ENCODE assay signal across 17 cellular contexts in the genomic region with DNA sequence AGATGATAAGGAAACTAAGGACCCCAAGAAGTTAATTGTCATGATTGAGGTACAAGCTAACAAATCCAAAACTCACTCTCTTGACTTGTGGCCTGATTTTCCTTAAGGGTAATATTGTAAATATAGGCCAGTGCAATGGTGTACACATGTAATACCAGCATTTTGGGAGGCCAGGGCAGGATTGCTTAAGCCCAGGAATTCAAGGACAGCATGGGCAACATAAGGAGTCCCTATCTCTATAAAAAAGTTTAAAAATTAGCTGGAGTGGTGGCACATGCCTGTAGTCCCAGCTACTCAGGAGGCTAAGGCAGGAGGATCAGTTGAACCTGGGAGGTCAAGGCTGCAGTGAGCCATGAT. TPM values are rescaled to one million over a fixed set of nuclear protein-coding genes. Genes with fewer than 3 reads are reported as not detected.
A peak's percentile ranks its signal among the peaks of the same experiment; 100 is the strongest.
DNase-seq lines count a peak whose midpoint lies in the region; ATAC-seq, FAIRE-seq and TF ChIP-seq lines count a peak whose summit lies in the region.
"Had no signal": no experiment of that assay in that cellular context is flagged by ENCODE, and none has a peak within 500 bp of the region (broad histone marks: within the 10 kb centered on the region; RNA-seq: fewer than 3 reads in every experiment).

No MANE protein-coding gene starts in this region.

- H3K36me3 ChIP-seq in KMS-11 (ENCODE audit: insufficient read depth) (peaks cover 5% of the 10 kb centered on the region; the same call in 1 of the 2 replicates), astrocyte (ENCODE audit: insufficient read depth, low read length) (peaks cover 55% of the 10 kb centered on the region)

- peak overlapping the region; percentile 48 for H3K27ac Mint-ChIP-seq in activated CD4-positive, alpha-beta T cell treated with anti-CD3 and anti-CD28 coated beads for 36 hours
- H3K27ac Mint-ChIP-seq in astrocyte (ENCODE audit: unreplicated experiment) (peak overlapping the region; percentile 22), natural killer cell (peak overlapping the region; percentile 17 to 56)
- H3K27ac Mint-ChIP-seq: progenitor cell of endocrine pancreas had no signal

- peaks cover 36% of the 10 kb centered on the region for H3K4me1 ChIP-seq in KMS-11 (ENCODE audit: low read depth, poor library complexity, severe bottlenecking)
- H3K4me1 ChIP-seq in astrocyte (ENCODE audit: insufficient read depth, low read length) = peaks cover 20% of the 10 kb centered on the region

- no peak for FAIRE-seq in astrocyte (lab: Jason Lieb, UNC)
- FAIRE-seq: GM12891 had no signal

- no peak for ATAC-seq in activated CD4-positive, alpha-beta T cell treated with anti-CD3 and anti-CD28 coated beads for 36 hours
- ATAC-seq in natural killer cell (no peak), HG02678 (IDR thresholded peaks at IDR 0.05; ENCODE audit: unreplicated experiment) (no peak), esophagus mucosa (no peak)
- ATAC-seq: left colon had no signal

- no peak for DNase-seq in activated CD4-positive, alpha-beta T cell treated with anti-CD3 and anti-CD28 coated beads for 36 hours
- DNase-seq in activated CD4-positive, alpha-beta T cell treated with anti-CD3 and anti-CD28 coated beads, Interleukin-2, amount 50 U/mL, for 48 hours = no peak
- DNase-seq in astrocyte (ENCODE audit: low read depth) (no peak), natural killer cell (no peak), NCI-H187 (lab: John Stamatoyannopoulos, UW) (no peak)
- DNase-seq: esophagus squamous epithelium; left colon; NCI-H1694; SK-N-SH; stimulated activated CD4-positive, alpha-beta T cell treated with anti-CD3 and anti-CD28 coated beads, Interleukin-12 subunit alpha, Interleukin-12 subunit beta, amount 100 ng/mL, for 4 hours; substantia nigra had no signal

- intact Hi-C loops in activated CD4-positive, alpha-beta T cell treated with anti-CD3 and anti-CD28 coated beads for 36 hours (cut with DNase I, micrococcal nuclease) = no loop called here
- intact Hi-C loops in natural killer cell (cut with micrococcal nuclease) = no loop called here

- peaks cover 76% of the 10 kb centered on the region for H3K36me3 Mint-ChIP-seq in activated CD4-positive, alpha-beta T cell treated with anti-CD3 and anti-CD28 coated beads for 36 hours (ENCODE audit: low read depth)
- H3K36me3 Mint-ChIP-seq in astrocyte (ENCODE audit: low read depth, unreplicated experiment) = peaks cover 17% of the 10 kb centered on the region
- peaks cover 18% of the 10 kb centered on the region for H3K36me3 Mint-ChIP-seq in natural killer cell

- H3K79me2 ChIP-seq in KMS-11 (ENCODE audit: insufficient read depth, low read depth) (peaks cover 12% of the 10 kb centered on the region; the same call in 1 of the 2 replicates), astrocyte (ENCODE audit: insufficient read depth, low read length) (peaks cover 20% of the 10 kb centered on the region)

- no peak overlapping the region for H3K4me3 Mint-ChIP-seq in activated CD4-positive, alpha-beta T cell treated with anti-CD3 and anti-CD28 coated beads for 36 hours
- H3K4me3 Mint-ChIP-seq in astrocyte (ENCODE audit: unreplicated experiment) (no peak overlapping the region), natural killer cell (no peak overlapping the region)

- H3K27ac ChIP-seq in KMS-11 (peak overlapping the region; percentile 36), astrocyte (ENCODE audit: low read depth, low read length) (no peak overlapping the region)
- H3K27ac ChIP-seq: coronary artery, esophagus squamous epithelium had no signal

- TF ChIP-seq CTCF in KMS-11 (conservative IDR thresholded peaks at IDR 0.05; ENCODE audit: low read depth, low read length) (no peak), astrocyte (IDR thresholded peaks at IDR 0.05; ENCODE audit: insufficient read depth, low read depth, low read length) (no peak), natural killer cell (IDR thresholded peaks at IDR 0.05) (no peak)

- H3K4me3 ChIP-seq in KMS-11 (IDR thresholded peaks at IDR 0.05; ENCODE audit: insufficient read depth, low read depth, low read length) (no peak overlapping the region), astrocyte (ENCODE audit: insufficient read depth, low read depth, low read length) (no peak overlapping the region)
- H3K4me3 ChIP-seq: coronary artery, esophagus squamous epithelium had no signal

- no peaks in the 10 kb centered on the region for H3K27me3 ChIP-seq in KMS-11 (ENCODE audit: insufficient read depth, low read depth)
- H3K27me3 ChIP-seq in astrocyte (ENCODE audit: insufficient read depth, low read length) = no peaks in the 10 kb centered on the region
- H3K27me3 ChIP-seq: esophagus squamous epithelium had no signal

- H3K9me3 Mint-ChIP-seq in activated CD4-positive, alpha-beta T cell treated with anti-CD3 and anti-CD28 coated beads for 36 hours (ENCODE audit: low read depth) = no peaks in the 10 kb centered on the region
- H3K9me3 Mint-ChIP-seq in astrocyte (ENCODE audit: unreplicated experiment) = no peaks in the 10 kb centered on the region
- no peaks in the 10 kb centered on the region for H3K9me3 Mint-ChIP-seq in natural killer cell

- no peaks in the 10 kb centered on the region for H4K20me1 ChIP-seq in KMS-11 (ENCODE audit: insufficient read depth)
- H4K20me1 ChIP-seq in astrocyte (ENCODE audit: insufficient read depth, low read length) = peaks cover 68% of the 10 kb centered on the region

- POLR2A ChIA-PET in activated CD4-positive, alpha-beta T cell treated with anti-CD3 and anti-CD28 coated beads for 36 hours (lab: Charles Lee) = no interaction called here

- no peaks in the 10 kb centered on the region for H3K27me3 Mint-ChIP-seq in activated CD4-positive, alpha-beta T cell treated with anti-CD3 and anti-CD28 coated beads for 36 hours
- H3K27me3 Mint-ChIP-seq in astrocyte (ENCODE audit: low read depth, unreplicated experiment) (no peaks in the 10 kb centered on the region), natural killer cell (ENCODE audit: low read depth in 2 of 2) (no peaks in the 10 kb centered on the region)
- H3K27me3 Mint-ChIP-seq: progenitor cell of endocrine pancreas had no signal

- no peaks in the 10 kb centered on the region for H3K9me3 ChIP-seq in astrocyte (ENCODE audit: insufficient read depth, low read depth, low read length)
- H3K9me3 ChIP-seq: esophagus squamous epithelium, SK-N-SH had no signal

- peaks cover 50% of the 10 kb centered on the region for H3K4me1 Mint-ChIP-seq in activated CD4-positive, alpha-beta T cell treated with anti-CD3 and anti-CD28 coated beads for 36 hours
- H3K4me1 Mint-ChIP-seq in astrocyte (ENCODE audit: low read depth, unreplicated experiment) = peaks cover 10% of the 10 kb centered on the region
- H3K4me1 Mint-ChIP-seq in natural killer cell = peaks cover 23 to 39% of the 10 kb centered on the region in 2 donors

- no peak overlapping the region for H3K9ac ChIP-seq in KMS-11
- H3K9ac ChIP-seq in astrocyte (ENCODE audit: low read length) = no peak overlapping the region
- H3K9ac ChIP-seq: SK-N-SH had no signal

- H3K4me2 ChIP-seq in KMS-11 (peak overlapping the region; percentile 25), astrocyte (ENCODE audit: low read length) (peak overlapping the region; percentile 45)
- H3K4me2 ChIP-seq: SK-N-SH had no signal

- CTCF ChIA-PET in activated CD4-positive, alpha-beta T cell treated with anti-CD3 and anti-CD28 coated beads for 36 hours (lab: Charles Lee) = interaction anchor here (0.6 to 1.4 kb wide), 8 partner anchors 28 to 448 kb away, joined by 3 to 6 read pairs (median 3); no protein-coding TSS in a partner anchor

- H2AFZ ChIP-seq in KMS-11 (ENCODE audit: low read depth) (no peak overlapping the region), astrocyte (ENCODE audit: low read depth, low read length) (no peak overlapping the region)

RNA-seq across cellular contexts. Expression of gene GARRE1, which starts 28.7 kb away (rescaled TPM):
- 10 to 100 TPM; 14.6 to 16.1 TPM for total RNA-seq in activated CD4-positive, alpha-beta T cell treated with anti-CD3 and anti-CD28 coated beads for 36 hours
- 20.1 and 23.8 TPM in 2 replicates for total RNA-seq in astrocyte
- total RNA-seq in natural killer cell = 10 to 100 TPM; 21.9 to 29.2 (median 22.0) TPM
- 10.2 TPM for total RNA-seq in esophagus mucosa

RNA-seq across cellular contexts. Expression of gene LSM14A, which starts 53.3 kb away (rescaled TPM):
- total RNA-seq in activated CD4-positive, alpha-beta T cell treated with anti-CD3 and anti-CD28 coated beads for 36 hours = 100 to 1,000 TPM in 1 of 2 experiments, 10 to 100 TPM in 1; 89.0 to 151 TPM
- total RNA-seq in astrocyte (84.5 and 88.4 TPM in 2 replicates), natural killer cell (100 to 1,000 TPM; 201 to 246 (median 202) TPM), esophagus mucosa (74.8 TPM)
